Comparison of ENCODE assay signal across 9 cellular contexts in genomic region chr11:20647976-20648565, GRCh38. TPM values are rescaled to one million over a fixed set of nuclear protein-coding genes. Genes with fewer than 3 reads are reported as not detected.
DNase-seq lines count a peak whose midpoint lies in the region; ATAC-seq and FAIRE-seq lines count a peak whose summit lies in the region.
"Had no signal": no experiment of that assay in that cellular context is flagged by ENCODE, and none has a peak within 500 bp of the region (broad histone marks: within the 10 kb centered on the region; RNA-seq: fewer than 3 reads in every experiment).

No MANE protein-coding gene starts in this region.

- peak; percentile 30 for DNase-seq in activated gamma-delta T cell treated with Interleukin-2 at 50 U/mL for 16 hours
- DNase-seq in activated gamma-delta T cell (lab: John Stamatoyannopoulos, UW): no peak
- DNase-seq in M059J (ENCODE audit: low read depth): peak; percentile 49
- peak; percentile 54 for DNase-seq in SW480 (ENCODE audit: low spot score)
- peak; percentile 59 for DNase-seq in ecto neural progenitor cell (ENCODE audit: low spot score)
- peak; percentile 60 for DNase-seq in mesendoderm
- DNase-seq in urothelium cell line (ENCODE audit: low spot score): peak; percentile 68

- no peak overlapping the region for H3K9ac ChIP-seq in mesendoderm (ENCODE audit: low read length)

- no peaks in the 10 kb centered on the region for H3K79me2 ChIP-seq in mesendoderm (ENCODE audit: control insufficient read depth, insufficient read depth, low read length)

- H4K5ac ChIP-seq in mesendoderm (ENCODE audit: low read length): no peak overlapping the region

- H3K27me3 ChIP-seq in mesendoderm (ENCODE audit: insufficient read depth, low read length, poor library complexity): no peaks in the 10 kb centered on the region

- H2BK5ac ChIP-seq in mesendoderm (ENCODE audit: low read length): no peak overlapping the region

- no peaks in the 10 kb centered on the region for H3K79me1 ChIP-seq in mesendoderm (ENCODE audit: low read length)

- no peak overlapping the region for H3K56ac ChIP-seq in mesendoderm (ENCODE audit: low read length)

- H4K8ac ChIP-seq in mesendoderm (ENCODE audit: low read depth, low read length): no peak overlapping the region

- H2BK120ac ChIP-seq in mesendoderm (ENCODE audit: low read depth, low read length): no peak overlapping the region

- no peak overlapping the region for H3K27ac ChIP-seq in mesendoderm (ENCODE audit: low read depth, low read length)
- H3K27ac ChIP-seq: epithelial cell of prostate had no signal

- H3K4me3 ChIP-seq in mesendoderm (ENCODE audit: low read length): no peak overlapping the region

- no peak overlapping the region for H2AK5ac ChIP-seq in mesendoderm (ENCODE audit: low read length)

- H3K4me2 ChIP-seq in mesendoderm (ENCODE audit: low read length): no peak overlapping the region

- ATAC-seq in GM21576 (IDR thresholded peaks at IDR 0.05; ENCODE audit: unreplicated experiment): peak; percentile 62

- no CpG with 5 or more reads among the region's 4 CpGs for WGBS in mesendoderm (ENCODE audit: extremely low coverage, insufficient coverage, low lambda C conversion rate)

- no peak for FAIRE-seq in urothelium cell line (lab: Jason Lieb, UNC)

- no peak overlapping the region for H2BK15ac ChIP-seq in mesendoderm (replicated peaks; ENCODE audit: low read depth)

- H3K18ac ChIP-seq in mesendoderm (ENCODE audit: low read length): no peak overlapping the region

- no peaks in the 10 kb centered on the region for H3K4me1 ChIP-seq in mesendoderm (ENCODE audit: control insufficient read depth, low read depth, low read length)

- no peak overlapping the region for H3K4ac ChIP-seq in mesendoderm (ENCODE audit: low read depth, low read length)

- H3K36me3 ChIP-seq in mesendoderm (ENCODE audit: control insufficient read depth, insufficient read depth, low read length): no peaks in the 10 kb centered on the region

- no peak overlapping the region for H3K23ac ChIP-seq in mesendoderm (ENCODE audit: low read length)

RNA-seq across cellular contexts. Expression of gene NELL1, which starts 21.3 kb away (rescaled TPM):
- not detected in 2 replicates for total RNA-seq in M059J (2014; rRNA removed; shearing (Covaris generic))
- polyA plus RNA-seq in mesendoderm (2013, experiment 1 of 2): 0.29 TPM
- polyA plus RNA-seq in mesendoderm (2013, experiment 2 of 2): 0.24 TPM

RNA-seq across cellular contexts. Expression of gene SLC6A5, which starts 48.7 kb away (rescaled TPM):
- not detected in 2 replicates for total RNA-seq in M059J (2014; rRNA removed; shearing (Covaris generic))
- 0.03 TPM for polyA plus RNA-seq in mesendoderm (2013, experiment 1 of 2)
- not detected for polyA plus RNA-seq in mesendoderm (2013, experiment 2 of 2)
